ENCODE assay signal across 10 cellular contexts in genomic region chr6:129317931-129318820, GRCh38.
DNase-seq lines count a peak whose midpoint lies in the region; ATAC-seq, FAIRE-seq and TF ChIP-seq lines count a peak whose summit lies in the region.
"Had no signal": no experiment of that assay in that cellular context is flagged by ENCODE, and none has a peak within 500 bp of the region (broad histone marks: within the 10 kb centered on the region; RNA-seq: fewer than 3 reads in every experiment).

No MANE protein-coding gene starts in this region.

- TF ChIP-seq EP300 in HepG2 (IDR thresholded peaks at IDR 0.05; ENCODE audit: low read depth in 2 of 2, low read length in 2 of 2) (no peak), HepG2 (CRISPR knock-in tag; IDR thresholded peaks at IDR 0.05; ENCODE audit: borderline replicate concordance) (no peak)

- no peaks in the 10 kb centered on the region for H3K9me3 Mint-ChIP-seq in glutamatergic neuron (ENCODE audit: unreplicated experiment)
- H3K9me3 Mint-ChIP-seq: activated CD4-positive, alpha-beta memory T cell treated with anti-CD3 and anti-CD28 coated beads for 36 hours had no signal

- no peaks in the 10 kb centered on the region for H3K79me2 ChIP-seq in HepG2 (ENCODE audit: insufficient read depth, low read length)

- CTCF ChIA-PET in RWPE1 (lab: Yijun Ruan, JAX): no interaction called here
- CTCF ChIA-PET in HepG2 (lab: Yijun Ruan, JAX; ENCODE audit: low intra/inter-chr PET ratio, low total read pairs): no interaction called here

- no peak overlapping the region for H3K27ac Mint-ChIP-seq in glutamatergic neuron (ENCODE audit: unreplicated experiment)
- H3K27ac Mint-ChIP-seq: activated CD4-positive, alpha-beta memory T cell treated with anti-CD3 and anti-CD28 coated beads for 36 hours had no signal

- no peak for TF ChIP-seq RAD21 in HepG2 (CRISPR knock-in tag; IDR thresholded peaks at IDR 0.05)

- ATAC-seq in HepG2: no peak
- ATAC-seq: K562 had no signal

- no peak for FAIRE-seq in HepG2 (lab: Jason Lieb, UNC)
- FAIRE-seq: K562 had no signal

- no peaks in the 10 kb centered on the region for H3K27me3 Mint-ChIP-seq in glutamatergic neuron (ENCODE audit: unreplicated experiment)
- H3K27me3 Mint-ChIP-seq: activated CD4-positive, alpha-beta memory T cell treated with anti-CD3 and anti-CD28 coated beads for 36 hours had no signal

- no peaks in the 10 kb centered on the region for H3K36me3 Mint-ChIP-seq in glutamatergic neuron (ENCODE audit: unreplicated experiment)
- H3K36me3 Mint-ChIP-seq: activated CD4-positive, alpha-beta memory T cell treated with anti-CD3 and anti-CD28 coated beads for 36 hours had no signal

- H3K4me3 ChIP-seq in fibroblast of the aortic adventitia (ENCODE audit: low read depth, low read length) (no peak overlapping the region), retinal pigment epithelial cell (ENCODE audit: low read length) (peak overlapping the region; percentile 5), HepG2 (replicated peaks in 1 of 3; ENCODE audit: insufficient read depth in 1 of 3, low read depth in 2 of 3, low read length in 3 of 3) (no peak overlapping the region)
- H3K4me3 ChIP-seq: K562 had no signal

- TF ChIP-seq POLR2A in HepG2 (IDR thresholded peaks at IDR 0.05; ENCODE audit: insufficient read depth in 1 of 2, low read depth in 2 of 2, low read length in 2 of 2): no peak

- H4K20me1 ChIP-seq in HepG2 (ENCODE audit: insufficient read depth, low read length): no peaks in the 10 kb centered on the region

- no peak overlapping the region for H3K4me2 ChIP-seq in HepG2 (ENCODE audit: low read depth, low read length)

- H3K4me3 Mint-ChIP-seq in glutamatergic neuron (ENCODE audit: unreplicated experiment): no peak overlapping the region
- H3K4me3 Mint-ChIP-seq: activated CD4-positive, alpha-beta memory T cell treated with anti-CD3 and anti-CD28 coated beads for 36 hours had no signal

- H3K9ac ChIP-seq in HepG2 (ENCODE audit: insufficient read depth, low read depth, low read length): no peak overlapping the region

- no peak overlapping the region for H2AFZ ChIP-seq in HepG2 (ENCODE audit: low read length)

- POLR2A ChIA-PET in RWPE1 (lab: Yijun Ruan, JAX; ENCODE audit: low non-redundant PET) (no interaction called here), HepG2 (lab: Yijun Ruan, JAX) (no interaction called here)

- WGBS in HepG2 (ENCODE audit: low lambda C conversion rate): 0% methylated on average over 3 of the region's 3 CpGs

- intact Hi-C loops in HepG2 (cut with micrococcal nuclease; ENCODE audit: unreplicated experiment): no loop called here

- BruUV-seq in HepG2 (replicated peaks; lab: Mats Ljungman, UMichigan): no TSS peak

- no peaks in the 10 kb centered on the region for H3K4me1 ChIP-seq in HepG2 (ENCODE audit: insufficient read depth, low read length)

- no peaks in the 10 kb centered on the region for H3K27me3 ChIP-seq in HepG2 (ENCODE audit: control insufficient read depth in 1 of 2, insufficient read depth in 2 of 2, low read length in 2 of 2)

- no peaks in the 10 kb centered on the region for H3K9me3 ChIP-seq in HepG2 (ENCODE audit: low read length)

- no peaks in the 10 kb centered on the region for H3K36me3 ChIP-seq in HepG2 (replicated peaks in 1 of 2; ENCODE audit: control insufficient read depth in 1 of 2, insufficient read depth in 2 of 2, low read length in 2 of 2)

- DNase-seq in DMS 273 (lab: John Stamatoyannopoulos, UW; ENCODE audit: unreplicated experiment): peak; percentile 36
- no peak for DNase-seq in DMS 273 treated with DMSO at 0.1 percent for 48 hours (lab: John Stamatoyannopoulos, UW)
- peak; percentile 21 for DNase-seq in RWPE1 (ENCODE audit: low spot score)
- peak; percentile 75 for DNase-seq in fibroblast of the aortic adventitia (ENCODE audit: low read depth)
- DNase-seq in retinal pigment epithelial cell (ENCODE audit: low read depth): peak; percentile 92
- no peak for DNase-seq in HepG2 (ENCODE audit: low spot score)
- DNase-seq in NCI-H2227 treated with DMSO at 0.1 percent for 48 hours (lab: John Stamatoyannopoulos, UW): no peak
- DNase-seq in glutamatergic neuron: no peak
- DNase-seq: activated CD4-positive, alpha-beta memory T cell treated with anti-CD3 and anti-CD28 coated beads for 36 hours had no signal

- in situ Hi-C loops in HepG2 (cut with HindIII; ENCODE audit: extremely low pct_ligation_motif_present, low pct_unique_long_range_greater_than_20kb): no loop called here

- H3K27ac ChIP-seq in RWPE1: no peak overlapping the region
- H3K27ac ChIP-seq in HepG2 (ENCODE audit: extremely low read length, insufficient read depth, low read length): no peak overlapping the region

- no peak for TF ChIP-seq CTCF in RWPE1 (conservative IDR thresholded peaks at IDR 0.05; ENCODE audit: low read depth)
- TF ChIP-seq CTCF in fibroblast of the aortic adventitia (IDR thresholded peaks at IDR 0.05; ENCODE audit: insufficient read depth, low read length): no peak
- no peak for TF ChIP-seq CTCF in retinal pigment epithelial cell (conservative IDR thresholded peaks at IDR 0.05; ENCODE audit: low read depth, low read length)
- TF ChIP-seq CTCF in HepG2 (CRISPR knock-in tag; IDR thresholded peaks at IDR 0.05): no peak
- TF ChIP-seq CTCF in glutamatergic neuron (IDR thresholded peaks at IDR 0.05; ENCODE audit: partially characterized antibody, unreplicated experiment): no peak

- peaks cover 3% of the 10 kb centered on the region for H3K4me1 Mint-ChIP-seq in glutamatergic neuron (ENCODE audit: low read depth, unreplicated experiment)

TF ChIP-seq in HepG2, 621 proteins besides CTCF, POLR2A, EP300 and RAD21:
- TF ChIP-seq ZNF788 (CRISPR knock-in tag; IDR thresholded peaks at IDR 0.05; ENCODE audit: borderline replicate concordance) (no peak), SOX5 (CRISPR knock-in tag; IDR thresholded peaks at IDR 0.05; ENCODE audit: borderline replicate concordance) (no peak), HNRNPH1 (optimal IDR thresholded peaks at IDR 0.05; ENCODE audit: low read depth, low read length) (no peak), SALL2 (CRISPR knock-in tag; IDR thresholded peaks at IDR 0.05) (no peak), KLF6 (CRISPR knock-in tag; IDR thresholded peaks at IDR 0.05) (no peak), TFDP2 (CRISPR knock-in tag; IDR thresholded peaks at IDR 0.05) (no peak), TBP (CRISPR knock-in tag; IDR thresholded peaks at IDR 0.05) (no peak), ELK4 (CRISPR knock-in tag; IDR thresholded peaks at IDR 0.05; ENCODE audit: borderline replicate concordance) (no peak), YEATS2 (CRISPR knock-in tag; IDR thresholded peaks at IDR 0.05; ENCODE audit: borderline replicate concordance) (no peak), ATF7-NPFF (CRISPR knock-in tag; IDR thresholded peaks at IDR 0.05; ENCODE audit: low read depth) (no peak), MTA3 (CRISPR knock-in tag; IDR thresholded peaks at IDR 0.05) (no peak), ZNF841 (CRISPR knock-in tag; IDR thresholded peaks at IDR 0.05; ENCODE audit: borderline replicate concordance) (no peak), HOXA9 (CRISPR knock-in tag; IDR thresholded peaks at IDR 0.05; ENCODE audit: borderline replicate concordance) (no peak), IRF2 (CRISPR knock-in tag; IDR thresholded peaks at IDR 0.05) (no peak)

Comparison
In these comparisons a context has a peak if more than half of its experiments do, and no peak if none do; other contexts are left out.
1. DNase-seq: peak in DMS 273 (single experiment), RWPE1 (single experiment), fibroblast of the aortic adventitia (single experiment) and retinal pigment epithelial cell (single experiment); none in DMS 273 treated with DMSO at 0.1 percent for 48 hours (single experiment), HepG2 (single experiment), NCI-H2227 treated with DMSO at 0.1 percent for 48 hours (single experiment) and glutamatergic neuron (single experiment).